1 cellular context compared by ENCODE assay signal in the genomic region with DNA sequence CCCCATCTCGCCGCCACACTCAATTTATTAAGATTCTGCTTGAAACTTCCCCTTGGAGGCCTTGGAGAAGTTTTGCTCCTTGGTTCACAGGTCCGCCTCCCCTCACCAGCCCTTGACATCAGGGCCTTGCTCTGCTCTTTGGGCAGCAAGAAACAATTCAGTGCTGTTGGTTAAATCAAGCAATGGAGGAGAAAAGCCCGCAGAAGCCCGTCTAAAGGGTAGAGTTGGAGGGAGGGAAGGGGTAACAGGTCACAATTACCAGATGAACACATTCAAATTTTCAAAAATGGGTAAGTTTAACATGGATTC.
TF ChIP-seq lines count a peak whose summit lies in the region.

No MANE protein-coding gene starts in this region.

TF ChIP-seq in K562, 482 proteins besides CTCF, POLR2A, EP300 and RAD21:
- no peak for TF ChIP-seq ATF6 (CRISPR knock-in tag; IDR thresholded peaks at IDR 0.05)
- no peak for TF ChIP-seq CEBPB (tag; IDR thresholded peaks at IDR 0.05)
TF ChIP-seq in K562: peak in this region for 0.
